Comparison of ENCODE assay signal across 9 cellular contexts in the genomic region with DNA sequence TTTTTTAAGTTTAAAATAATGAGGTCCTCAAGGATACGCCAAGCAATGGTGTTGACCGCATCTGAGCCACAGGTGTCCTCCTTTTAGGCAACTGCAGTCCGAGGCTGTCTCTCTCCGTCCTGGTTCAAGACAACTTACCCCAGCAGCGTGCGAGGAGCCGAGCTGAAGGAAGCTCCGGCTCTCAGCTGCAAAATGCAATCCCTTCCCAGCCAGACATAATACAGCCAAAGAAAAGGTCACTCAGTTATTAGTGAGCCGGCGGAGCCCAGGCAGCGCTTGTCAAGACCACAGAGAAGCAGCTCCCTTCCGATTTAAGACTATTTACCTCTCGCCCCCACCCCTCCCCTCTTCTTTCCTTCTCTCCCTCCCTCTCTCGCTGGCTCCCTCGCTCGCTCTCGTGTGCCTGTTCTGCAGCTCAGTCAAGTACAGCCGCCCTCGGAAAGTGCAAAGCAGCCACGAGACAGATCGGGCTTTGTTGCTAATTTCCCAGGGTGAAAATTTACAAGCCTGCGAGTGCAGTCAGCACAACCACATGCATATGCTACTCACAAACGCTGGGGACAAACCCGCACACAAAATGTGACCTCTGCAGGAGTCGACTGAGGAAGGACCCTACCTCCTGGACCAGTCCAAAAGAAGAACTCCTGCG. TPM values are rescaled to one million over a fixed set of nuclear protein-coding genes. Genes with fewer than 3 reads are reported as not detected.
DNase-seq lines count a peak whose midpoint lies in the region; ATAC-seq, FAIRE-seq and TF ChIP-seq lines count a peak whose summit lies in the region.
"Had no signal": no experiment of that assay in that cellular context is flagged by ENCODE, and none has a peak within 500 bp of the region (broad histone marks: within the 10 kb centered on the region; RNA-seq: fewer than 3 reads in every experiment).

No MANE protein-coding gene starts in this region.

- peak overlapping the region; percentile 85 for H3K4me2 ChIP-seq in MM.1S (ENCODE audit: low read depth, low read length)

- H3K4me3 ChIP-seq in MM.1S (ENCODE audit: low read length), result peak overlapping the region; percentile 64
- peak overlapping the region; percentile 63 to 67 for H3K4me3 ChIP-seq in ascending aorta
- H3K4me3 ChIP-seq in small intestine (ENCODE audit: low read depth in 1 of 2, low read length in 2 of 2), result no peak overlapping the region

- H3K79me2 ChIP-seq in MM.1S (ENCODE audit: low read length), result no peaks in the 10 kb centered on the region

- no peaks in the 10 kb centered on the region for H3K36me3 ChIP-seq in MM.1S (replicated peaks; ENCODE audit: insufficient read depth, low read length)
- H3K36me3 ChIP-seq in ascending aorta, result no peaks in the 10 kb centered on the region
- H3K36me3 ChIP-seq in small intestine (ENCODE audit: control insufficient read depth in 2 of 2, insufficient read depth in 2 of 2, low read length in 2 of 2), result no peaks in the 10 kb centered on the region

- H3K9me3 ChIP-seq in MM.1S (replicated peaks; ENCODE audit: insufficient read depth, low read length) (no peaks in the 10 kb centered on the region), ascending aorta (no peaks in the 10 kb centered on the region), small intestine (ENCODE audit: control insufficient read depth, low read depth) (no peaks in the 10 kb centered on the region)

- H3K9me2 ChIP-seq in MM.1S (replicated peaks; ENCODE audit: insufficient read depth, low read length), result no peaks in the 10 kb centered on the region

- H3K27ac ChIP-seq in MM.1S (ENCODE audit: low read length) (peak overlapping the region; percentile 18; the same call in 1 of the 2 replicates), ascending aorta (peak overlapping the region; percentile 59 to 83), small intestine (ENCODE audit: low read depth in 1 of 2, low read length in 1 of 2) (no peak overlapping the region)

- WGBS in small intestine, 3 donors, result 1% methylated on average over 26 of the region's 26 CpGs

- FAIRE-seq in small intestine (lab: Jason Lieb, UNC), result no peak

- ATAC-seq in Right ventricle myocardium inferior, result peak; percentile 47

- no peaks in the 10 kb centered on the region for H4K20me1 ChIP-seq in MM.1S (ENCODE audit: insufficient read depth, low read length)

- H3K27me3 ChIP-seq in MM.1S (replicated peaks; ENCODE audit: insufficient read depth, low read length) (no peaks in the 10 kb centered on the region), ascending aorta (no peaks in the 10 kb centered on the region), small intestine (ENCODE audit: control insufficient read depth in 2 of 2, insufficient read depth in 2 of 2, low read length in 2 of 2) (peaks cover 0 to 12% of the 10 kb centered on the region in 2 donors)

- intact Hi-C loops in Right ventricle myocardium inferior (cut with DNase I), result no loop called here
- intact Hi-C loops in cardiac septum (cut with DNase I), result no loop called here
- intact Hi-C loops in ascending aorta (cut with DNase I), result loop anchor here (2.0 kb wide), 1 partner anchor 20 kb away; no protein-coding TSS in a partner anchor

- peak overlapping the region; percentile 71 for H2AFZ ChIP-seq in MM.1S (ENCODE audit: low read length)

- TF ChIP-seq CTCF in MM.1S (IDR thresholded peaks at IDR 0.05; ENCODE audit: low read length) (no peak), ascending aorta (IDR thresholded peaks at IDR 0.05) (no peak)

- H3K9ac ChIP-seq in MM.1S (ENCODE audit: low read length), result peak overlapping the region; percentile 36; the same call in 1 of the 2 replicates

- DNase-seq in Right ventricle myocardium inferior (ENCODE audit: missing footprints) (peak; percentile 69), cardiac septum (ENCODE audit: low spot score) (no peak), MM.1S (peak; percentile 60), ascending aorta (ENCODE audit: low spot score in 2 of 2) (no peak), iPS-NIHi7 (ENCODE audit: extremely low spot score) (peak; percentile 47), small intestine (peak; percentile 6)
- no peak for DNase-seq in activated CD4-positive, alpha-beta T cell treated with anti-CD3 and anti-CD28 coated beads, Interleukin-2, amount 50 U/mL, for 4 hours
- no peak for DNase-seq in activated CD4-positive, CD25-positive, alpha-beta regulatory T cell (lab: John Stamatoyannopoulos, UW)
- DNase-seq: CD4-positive, CD25-positive, alpha-beta regulatory T cell had no signal

- peaks cover 7% of the 10 kb centered on the region for H3F3A ChIP-seq in MM.1S (ENCODE audit: insufficient read depth, low read length)

- H3K4me1 ChIP-seq in MM.1S (ENCODE audit: low read length) (no peaks in the 10 kb centered on the region), ascending aorta (peaks cover 0 to 7% of the 10 kb centered on the region in 2 donors), small intestine (ENCODE audit: control insufficient read depth in 2 of 2, insufficient read depth in 1 of 2, low read depth in 1 of 2, low read length in 1 of 2) (no peaks in the 10 kb centered on the region)

RNA-seq across cellular contexts. Expression of a gene that starts 0.4 kb away (rescaled TPM):
- total RNA-seq in Right ventricle myocardium inferior (3.8 TPM), cardiac septum (0.38 TPM), ascending aorta (20.2 TPM)
- polyA plus RNA-seq in small intestine, result 1 to 10 TPM in 1 of 3 donors, under 1 TPM in 2; 0.24 to 1.9 (median 0.67) TPM
- total RNA-seq: CD4-positive, CD25-positive, alpha-beta regulatory T cell had no signal
- polyA plus RNA-seq: CD4-positive, CD25-positive, alpha-beta regulatory T cell had no signal

Comparison
In these comparisons a context has a peak if more than half of its experiments do, and no peak if none do; other contexts are left out.
1. DNase-seq: peak in Right ventricle myocardium inferior (single experiment), MM.1S (single experiment), iPS-NIHi7 (single experiment) and small intestine (single experiment); none in cardiac septum (single experiment), ascending aorta (0 of 2), activated CD4-positive, alpha-beta T cell treated with anti-CD3 and anti-CD28 coated beads, Interleukin-2, amount 50 U/mL, for 4 hours (0 of 2) and activated CD4-positive, CD25-positive, alpha-beta regulatory T cell (0 of 4).
2. H3K27ac ChIP-seq: peak in MM.1S (single experiment) and ascending aorta (2 of 2); none in small intestine (0 of 2).
3. H3K4me3 ChIP-seq: peak in MM.1S (single experiment) and ascending aorta (2 of 2); none in small intestine (0 of 2).